In genomic region chr19:870963-871401, GRCh38 we compare ENCODE assay signal across 11 cellular contexts. TPM values are rescaled to one million over a fixed set of nuclear protein-coding genes. Genes with fewer than 3 reads are reported as not detected.
A peak's percentile ranks its signal among the peaks of the same experiment; 100 is the strongest.
DNase-seq lines count a peak whose midpoint lies in the region; ATAC-seq and TF ChIP-seq lines count a peak whose summit lies in the region.
"Had no signal": no experiment of that assay in that cellular context is flagged by ENCODE, and none has a peak within 500 bp of the region (broad histone marks: within the 10 kb centered on the region; RNA-seq: fewer than 3 reads in every experiment).

No MANE protein-coding gene starts in this region.

- WGBS in testis, 2 donors = 67 to 72% methylated on average over 14 to 28 of the region's 28 CpGs

- no peaks in the 10 kb centered on the region for H3K27me3 Mint-ChIP-seq in chondrocyte (ENCODE audit: low read depth)
- no peaks in the 10 kb centered on the region for H3K27me3 Mint-ChIP-seq in activated T-helper 2 cell treated with anti-CD3 and anti-CD28 coated beads, Interferon-gamma antibody, Interleukin-2, Interleukin-4, amounts not matched to agents 10 μg/mL and 5 μg/mL and 100 μg/mL, durations not matched to agents 14 hours and 24 hours and 36 hours (ENCODE audit: low read depth)
- H3K27me3 Mint-ChIP-seq: activated naive CD8-positive, alpha-beta T cell had no signal

- peaks cover 8% of the 10 kb centered on the region for H3K36me3 Mint-ChIP-seq in chondrocyte (ENCODE audit: low read depth)
- peaks cover 13% of the 10 kb centered on the region for H3K36me3 Mint-ChIP-seq in activated T-helper 2 cell treated with anti-CD3 and anti-CD28 coated beads, Interferon-gamma antibody, Interleukin-2, Interleukin-4, amounts not matched to agents 10 μg/mL and 5 μg/mL and 100 μg/mL, durations not matched to agents 14 hours and 24 hours and 36 hours (ENCODE audit: low read depth)

- H3K27ac Mint-ChIP-seq in chondrocyte (ENCODE audit: unreplicated experiment) = peak overlapping the region; percentile 88
- H3K27ac Mint-ChIP-seq in activated T-helper 2 cell treated with anti-CD3 and anti-CD28 coated beads, Interferon-gamma antibody, Interleukin-2, Interleukin-4, amounts not matched to agents 10 μg/mL and 5 μg/mL and 100 μg/mL, durations not matched to agents 14 hours and 24 hours and 36 hours = no peak overlapping the region

- ATAC-seq in HG02973 (IDR thresholded peaks at IDR 0.05; ENCODE audit: unreplicated experiment) = no peak

- peaks cover 45% of the 10 kb centered on the region for H3K4me1 Mint-ChIP-seq in chondrocyte (ENCODE audit: low read depth)
- H3K4me1 Mint-ChIP-seq in activated T-helper 2 cell treated with anti-CD3 and anti-CD28 coated beads, Interferon-gamma antibody, Interleukin-2, Interleukin-4, amounts not matched to agents 10 μg/mL and 5 μg/mL and 100 μg/mL, durations not matched to agents 14 hours and 24 hours and 36 hours (ENCODE audit: low read depth) = peaks cover 2% of the 10 kb centered on the region

- no peak for TF ChIP-seq EP300 in Ishikawa (IDR thresholded peaks at IDR 0.05; ENCODE audit: borderline replicate concordance)

- H3K4me3 ChIP-seq in retinal pigment epithelial cell (ENCODE audit: low read length) = no peak overlapping the region
- no peak overlapping the region for H3K4me3 ChIP-seq in testis
- H3K4me3 ChIP-seq: SJCRH30 had no signal

- intact Hi-C loops in activated T-helper 2 cell treated with anti-CD3 and anti-CD28 coated beads, Interferon-gamma antibody, Interleukin-2, Interleukin-4, amounts not matched to agents 10 μg/mL and 5 μg/mL and 100 μg/mL, durations not matched to agents 14 hours and 24 hours and 36 hours (cut with micrococcal nuclease) = no loop called here
- intact Hi-C loops in testis (cut with DNase I; ENCODE audit: low total_unique reads) = no loop called here

- H3K9me3 ChIP-seq in testis = no peaks in the 10 kb centered on the region
- H3K9me3 ChIP-seq: SJCRH30 had no signal

- TF ChIP-seq POLR2A in testis (IDR thresholded peaks at IDR 0.05) = no peak

- H3K4me1 ChIP-seq in testis = peaks cover 17% of the 10 kb centered on the region
- H3K4me1 ChIP-seq: SJCRH30 had no signal

- H3K27ac ChIP-seq in testis = peak overlapping the region in 1 of 2 donors; percentile 14
- H3K27ac ChIP-seq: SJCRH30 had no signal

- no peak for TF ChIP-seq CTCF in chondrocyte (IDR thresholded peaks at IDR 0.05)
- TF ChIP-seq CTCF in retinal pigment epithelial cell (conservative IDR thresholded peaks at IDR 0.05; ENCODE audit: low read depth, low read length) = no peak
- no peak for TF ChIP-seq CTCF in testis (IDR thresholded peaks at IDR 0.05)

- no peak overlapping the region for H3K4me3 Mint-ChIP-seq in chondrocyte (ENCODE audit: unreplicated experiment)
- H3K4me3 Mint-ChIP-seq in activated T-helper 2 cell treated with anti-CD3 and anti-CD28 coated beads, Interferon-gamma antibody, Interleukin-2, Interleukin-4, amounts not matched to agents 10 μg/mL and 5 μg/mL and 100 μg/mL, durations not matched to agents 14 hours and 24 hours and 36 hours (ENCODE audit: low read depth) = no peak overlapping the region

- peak; percentile 93 for DNase-seq in chondrocyte (ENCODE audit: low spot score)
- peak; percentile 60 for DNase-seq in retinal pigment epithelial cell (ENCODE audit: low read depth)
- no peak for DNase-seq in activated T-helper 2 cell treated with anti-CD3 and anti-CD28 coated beads, Interferon-gamma antibody, Interleukin-2, Interleukin-4, amounts not matched to agents 10 μg/mL and 5 μg/mL and 100 μg/mL, durations not matched to agents 14 hours and 24 hours and 36 hours (ENCODE audit: low spot score)
- no peak for DNase-seq in testis
- DNase-seq: effector CD4-positive, alpha-beta T cell; NCI-H226; SJCRH30; stimulated activated CD4-positive, alpha-beta T cell treated with anti-CD3 and anti-CD28 coated beads, Interleukin-12 subunit alpha, Interleukin-12 subunit beta, amount 100 ng/mL, for 4 hours had no signal

- no peaks in the 10 kb centered on the region for H3K36me3 ChIP-seq in testis (ENCODE audit: low read depth, missing control alignments)

- no peak for TF ChIP-seq RAD21 in Ishikawa (IDR thresholded peaks at IDR 0.05; ENCODE audit: low read depth)

- H3K27me3 ChIP-seq in testis = no peaks in the 10 kb centered on the region
- H3K27me3 ChIP-seq: SJCRH30 had no signal

- no peaks in the 10 kb centered on the region for H3K9me3 Mint-ChIP-seq in chondrocyte (ENCODE audit: low read depth)
- H3K9me3 Mint-ChIP-seq in activated T-helper 2 cell treated with anti-CD3 and anti-CD28 coated beads, Interferon-gamma antibody, Interleukin-2, Interleukin-4, amounts not matched to agents 10 μg/mL and 5 μg/mL and 100 μg/mL, durations not matched to agents 14 hours and 24 hours and 36 hours = no peaks in the 10 kb centered on the region

TF ChIP-seq in Ishikawa, 13 proteins besides CTCF, POLR2A, EP300 and RAD21:
- TF ChIP-seq NFIC (IDR thresholded peaks at IDR 0.05) (peak; percentile 71), REST (IDR thresholded peaks at IDR 0.05; ENCODE audit: low read depth) (no peak)

RNA-seq across cellular contexts. Expression of gene CFD, which starts 11.5 kb away (rescaled TPM):
- total RNA-seq in chondrocyte (1.1 to 17.9 TPM (median 1.8 TPM) in 3 replicates), testis (100 to 1,000 TPM in 1 of 2 donors, 10 to 100 TPM in 1; 83.1 to 185 TPM)
- 0.94 and 1.8 TPM in 2 replicates for total RNA-seq in activated T-helper 2 cell treated with anti-CD3 and anti-CD28 coated beads, Interferon-gamma antibody, Interleukin-2, Interleukin-4, amounts not matched to agents 10 μg/mL and 5 μg/mL and 100 μg/mL, durations not matched to agents 14 hours and 24 hours and 36 hours
- polyA plus RNA-seq in testis (ENCODE audit: insufficient read depth, low read depth, low replicate concordance) = 84.3 TPM

RNA-seq across cellular contexts. Expression of gene ELANE, which starts 18.9 kb away (rescaled TPM):
- total RNA-seq in chondrocyte (not detected in 3 replicates), testis (under 1 TPM in 1 of 2 donors, not detected in 1; 0.74 TPM)
- not detected in 2 replicates for total RNA-seq in activated T-helper 2 cell treated with anti-CD3 and anti-CD28 coated beads, Interferon-gamma antibody, Interleukin-2, Interleukin-4, amounts not matched to agents 10 μg/mL and 5 μg/mL and 100 μg/mL, durations not matched to agents 14 hours and 24 hours and 36 hours
- 0.50 TPM for polyA plus RNA-seq in testis (ENCODE audit: insufficient read depth, low read depth, low replicate concordance)
- total RNA-seq: SJCRH30 had no signal

RNA-seq across cellular contexts. Expression of gene MED16, which starts 22.0 kb away (rescaled TPM):
- total RNA-seq in chondrocyte = 47.0 to 53.9 TPM (median 53.1 TPM) in 3 replicates
- 55.7 and 64.1 TPM in 2 replicates for total RNA-seq in activated T-helper 2 cell treated with anti-CD3 and anti-CD28 coated beads, Interferon-gamma antibody, Interleukin-2, Interleukin-4, amounts not matched to agents 10 μg/mL and 5 μg/mL and 100 μg/mL, durations not matched to agents 14 hours and 24 hours and 36 hours
- 100 to 1,000 TPM in 1 of 2 donors, 10 to 100 TPM in 1; 94.7 to 124 TPM for total RNA-seq in testis
- 50.7 TPM for polyA plus RNA-seq in testis (ENCODE audit: insufficient read depth, low read depth, low replicate concordance)

RNA-seq across cellular contexts. Expression of gene RNU6-9, which starts 22.3 kb away (rescaled TPM):
- total RNA-seq in chondrocyte = not detected in 3 replicates
- total RNA-seq in activated T-helper 2 cell treated with anti-CD3 and anti-CD28 coated beads, Interferon-gamma antibody, Interleukin-2, Interleukin-4, amounts not matched to agents 10 μg/mL and 5 μg/mL and 100 μg/mL, durations not matched to agents 14 hours and 24 hours and 36 hours = not detected in 2 replicates
- total RNA-seq in testis = not detected
- polyA plus RNA-seq in testis (ENCODE audit: insufficient read depth, low read depth, low replicate concordance) = not detected
- total RNA-seq: SJCRH30 had no signal

RNA-seq across cellular contexts. Expression of gene PRTN3, which starts 30.2 kb away (rescaled TPM):
- total RNA-seq in chondrocyte (not detected in 3 replicates), testis (1 to 10 TPM; 1.0 to 1.8 TPM)
- not detected in 2 replicates for total RNA-seq in activated T-helper 2 cell treated with anti-CD3 and anti-CD28 coated beads, Interferon-gamma antibody, Interleukin-2, Interleukin-4, amounts not matched to agents 10 μg/mL and 5 μg/mL and 100 μg/mL, durations not matched to agents 14 hours and 24 hours and 36 hours
- not detected for polyA plus RNA-seq in testis (ENCODE audit: insufficient read depth, low read depth, low replicate concordance)
- total RNA-seq: SJCRH30 had no signal

Comparison
In these comparisons a context has a peak if more than half of its experiments do, and no peak if none do; other contexts are left out.
1. DNase-seq: peak in chondrocyte (single experiment) and retinal pigment epithelial cell (single experiment); none in activated T-helper 2 cell treated with anti-CD3 and anti-CD28 coated beads, Interferon-gamma antibody, Interleukin-2, Interleukin-4, amounts not matched to agents 10 μg/mL and 5 μg/mL and 100 μg/mL, durations not matched to agents 14 hours and 24 hours and 36 hours (single experiment) and testis (single experiment).